In the genomic region with DNA sequence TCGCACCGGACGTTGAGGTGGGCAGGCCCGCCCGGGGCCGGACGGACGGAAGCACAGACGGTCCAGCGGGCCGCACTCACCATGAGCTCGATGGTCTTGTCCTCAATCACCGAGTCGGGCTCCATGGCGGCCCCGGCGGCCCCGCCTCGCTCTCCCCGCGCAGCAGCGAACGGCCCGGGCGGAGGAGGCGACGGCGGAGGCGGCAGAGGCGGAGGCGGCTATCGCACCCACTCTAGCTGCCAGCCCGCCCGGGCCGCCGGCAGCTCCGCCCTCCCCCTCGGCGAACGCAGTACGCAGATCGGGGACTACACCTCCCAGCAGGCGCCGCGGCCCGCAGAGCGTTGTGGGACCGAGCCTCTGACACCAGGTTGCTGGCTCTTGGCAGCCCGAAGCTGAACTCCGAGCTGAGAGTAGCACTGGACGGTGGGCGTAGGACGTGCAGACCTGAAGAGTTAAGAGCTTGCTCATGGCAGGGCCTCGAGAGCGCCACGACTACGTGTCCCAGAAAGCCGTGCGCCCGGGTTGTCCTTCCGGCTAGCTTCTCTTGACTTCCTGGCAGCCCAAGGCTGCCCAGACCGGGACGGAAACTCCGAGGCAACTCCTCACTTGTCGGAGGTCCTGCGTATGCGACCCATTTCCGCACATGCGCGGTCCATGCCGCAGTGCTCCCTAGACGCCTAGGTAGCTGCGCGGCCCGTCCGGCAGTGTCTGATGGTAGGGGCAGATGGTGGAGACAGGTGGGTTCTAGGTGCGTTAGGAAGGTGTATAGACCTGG, we compare ENCODE assay signal across 1 cellular context.
A peak's percentile ranks its signal among the peaks of the same experiment; 100 is the strongest.
TF ChIP-seq lines count a peak whose summit lies in the region.

TSS of gene FBXW11 (minus strand) at position 261 of the 775 bp plus-strand sequence. CDS start at position 125, 136 bp downstream.

TF ChIP-seq in HEK293, 187 proteins besides CTCF, POLR2A, EP300 and RAD21 (continued from another document):
- TF ChIP-seq ZNF518A (tag by site-specific recombination; conservative IDR thresholded peaks at IDR 0.05; ENCODE audit: low read depth), result peak; percentile 93
- TF ChIP-seq ZNF19 (tag by site-specific recombination; IDR thresholded peaks at IDR 0.05; ENCODE audit: low read depth), result no peak
- peak; percentile 86 for TF ChIP-seq SP2 (tag by site-specific recombination; IDR thresholded peaks at IDR 0.05)
- TF ChIP-seq ZNF416 (tag by site-specific recombination; IDR thresholded peaks at IDR 0.05), result no peak
- TF ChIP-seq ZNF629 (tag by site-specific recombination; IDR thresholded peaks at IDR 0.05), result peak; percentile 82
- TF ChIP-seq, protein P1, sequence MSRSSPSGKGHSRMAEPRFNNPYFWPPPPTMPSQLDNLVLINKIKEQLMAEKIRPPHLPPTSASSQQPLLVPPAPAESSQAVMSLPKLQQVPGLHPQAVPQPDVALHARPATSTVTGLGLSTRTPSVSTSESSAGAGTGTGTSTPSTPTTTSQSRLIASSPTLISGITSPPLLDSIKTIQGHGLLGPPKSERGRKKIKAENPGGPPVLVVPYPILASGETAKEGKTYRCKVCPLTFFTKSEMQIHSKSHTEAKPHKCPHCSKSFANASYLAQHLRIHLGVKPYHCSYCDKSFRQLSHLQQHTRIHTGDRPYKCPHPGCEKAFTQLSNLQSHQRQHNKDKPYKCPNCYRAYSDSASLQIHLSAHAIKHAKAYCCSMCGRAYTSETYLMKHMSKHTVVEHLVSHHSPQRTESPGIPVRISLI (tag by site-specific recombination; IDR thresholded peaks at IDR 0.05), result no peak
- no peak; the same call in 1 of the 2 replicates for TF ChIP-seq PRDM1 (tag by site-specific recombination; IDR thresholded peaks at IDR 0.05)
- TF ChIP-seq ZNF623 (tag by site-specific recombination; IDR thresholded peaks at IDR 0.05), result no peak
- no peak for TF ChIP-seq ZNF701 (tag by site-specific recombination; IDR thresholded peaks at IDR 0.05)
- TF ChIP-seq ZNF521 (tag by site-specific recombination; IDR thresholded peaks at IDR 0.05), result no peak
- no peak for TF ChIP-seq ZNF174 (tag by site-specific recombination; IDR thresholded peaks at IDR 0.05)
